In genomic region chr2:181891966-181892794, GRCh38 we compare ENCODE assay signal across 1 cellular context.
TF ChIP-seq lines count a peak whose summit lies in the region.

No MANE protein-coding gene starts in this region.

TF ChIP-seq in K562, 482 proteins besides CTCF, POLR2A, EP300 and RAD21 (continued from another document and continues in another):
- TF ChIP-seq ZBTB5 (IDR thresholded peaks at IDR 0.05) (no peak), SREBF2 (CRISPR knock-in tag; IDR thresholded peaks at IDR 0.05) (peak; percentile 63; the same call in 1 of the 2 replicates), ARHGAP35 (IDR thresholded peaks at IDR 0.05; ENCODE audit: partially characterized antibody) (no peak), XRCC4 (IDR thresholded peaks at IDR 0.05; ENCODE audit: extremely low read depth, insufficient read depth, insufficient read length) (no peak), ZC3H11A (IDR thresholded peaks at IDR 0.05; ENCODE audit: low read depth, low read length) (no peak), HCFC1 (IDR thresholded peaks at IDR 0.05; ENCODE audit: low read depth, low read length) (no peak; the same call in 1 of the 2 replicates), RBFOX2 (IDR thresholded peaks at IDR 0.05; ENCODE audit: low read depth, low read length) (peak; percentile 91), ZNF318 (IDR thresholded peaks at IDR 0.05; ENCODE audit: borderline replicate concordance in 1 of 2, low read depth in 1 of 2) (no peak), MTF1 (CRISPR knock-in tag; IDR thresholded peaks at IDR 0.05; ENCODE audit: borderline replicate concordance) (no peak), JUN (IDR thresholded peaks at IDR 0.05; ENCODE audit: borderline replicate concordance, low read depth, low read length) (no peak; the same call in 1 of the 2 replicates), JUN (CRISPR knock-in tag; IDR thresholded peaks at IDR 0.05; ENCODE audit: borderline replicate concordance) (no peak), CREB1 (IDR thresholded peaks at IDR 0.05) (no peak), CREB1 (CRISPR knock-in tag; IDR thresholded peaks at IDR 0.05) (peak; percentile 36; the same call in 1 of the 2 replicates), ZNF444 (CRISPR knock-in tag; IDR thresholded peaks at IDR 0.05) (no peak), SIX5 (IDR thresholded peaks at IDR 0.05; ENCODE audit: borderline replicate concordance in 1 of 2, insufficient read depth in 1 of 2, low read depth in 1 of 2, low read length in 2 of 2) (no peak), TRIM25 (IDR thresholded peaks at IDR 0.05; ENCODE audit: borderline replicate concordance) (no peak), FOXP1 (CRISPR knock-in tag; IDR thresholded peaks at IDR 0.05) (no peak), ZNF436 (CRISPR knock-in tag; IDR thresholded peaks at IDR 0.05) (no peak), MLLT1 (IDR thresholded peaks at IDR 0.05) (no peak), THRB (CRISPR knock-in tag; conservative IDR thresholded peaks at IDR 0.05) (no peak), AFF1 (IDR thresholded peaks at IDR 0.05; ENCODE audit: low read depth in 1 of 2, partially characterized antibody in 2 of 2) (no peak), MXI1 (IDR thresholded peaks at IDR 0.05; ENCODE audit: low read depth, low read length) (no peak), PRMT5 (CRISPR knock-in tag; IDR thresholded peaks at IDR 0.05) (no peak), KAT2B (IDR thresholded peaks at IDR 0.05; ENCODE audit: low read depth, low read length) (no peak), CSDE1 (IDR thresholded peaks at IDR 0.05) (no peak), ZBTB17 (CRISPR knock-in tag; IDR thresholded peaks at IDR 0.05) (no peak), KLF6 (CRISPR knock-in tag; IDR thresholded peaks at IDR 0.05; ENCODE audit: borderline replicate concordance) (no peak), GATAD2B (IDR thresholded peaks at IDR 0.05; ENCODE audit: borderline replicate concordance) (no peak), FOXP4 (CRISPR knock-in tag; IDR thresholded peaks at IDR 0.05; ENCODE audit: borderline replicate concordance) (peak; percentile 51; the same call in 1 of the 2 replicates), ZNF143 (CRISPR knock-in tag; IDR thresholded peaks at IDR 0.05) (no peak), E2F3 (CRISPR knock-in tag; IDR thresholded peaks at IDR 0.05) (no peak; the same call in 1 of the 2 replicates), DIDO1 (tag; IDR thresholded peaks at IDR 0.05; ENCODE audit: low read depth) (0 out of 2 replicates have a peak, but pooled peaks have one; percentile 29), ILF3 (IDR thresholded peaks at IDR 0.05; ENCODE audit: borderline replicate concordance) (no peak), ZNF124 (CRISPR knock-in tag; IDR thresholded peaks at IDR 0.05) (no peak), ZNF764 (CRISPR knock-in tag; IDR thresholded peaks at IDR 0.05; ENCODE audit: low read depth) (no peak), CREB5 (CRISPR knock-in tag; IDR thresholded peaks at IDR 0.05) (no peak), PHTF2 (CRISPR knock-in tag; IDR thresholded peaks at IDR 0.05) (no peak), FOXK2 (conservative IDR thresholded peaks at IDR 0.05 in 1 of 2, IDR thresholded peaks at IDR 0.05 in 1 of 2; ENCODE audit: low read depth in 2 of 2) (no peak)
